ENCODE assay signal across 31 cellular contexts in the genomic region with DNA sequence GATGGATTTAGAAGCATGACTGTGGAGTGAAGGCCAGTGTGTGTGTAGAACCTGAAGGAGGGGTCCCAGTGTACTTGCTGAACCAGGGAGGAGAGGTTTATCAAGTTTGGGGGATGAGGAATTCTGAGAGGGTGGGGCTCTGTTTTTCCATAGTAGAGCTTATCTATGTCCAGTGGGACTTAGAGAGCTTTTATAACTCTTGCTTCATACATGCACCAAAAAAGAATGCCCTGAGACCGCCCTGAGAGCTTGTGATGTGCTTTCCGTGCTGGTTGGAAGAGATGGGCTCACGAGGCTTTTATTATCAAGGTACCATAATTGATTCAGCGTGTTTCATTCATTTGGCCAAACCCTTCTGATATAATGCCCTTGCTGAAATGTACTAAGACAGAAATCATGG.
"Had no signal": no experiment of that assay in that cellular context is flagged by ENCODE, and none has a peak within 500 bp of the region (broad histone marks: within the 10 kb centered on the region; RNA-seq: fewer than 3 reads in every experiment).

No MANE protein-coding gene starts in this region.

- H3K9me3 Mint-ChIP-seq: activated CD4-positive, alpha-beta T cell treated with anti-CD3 and anti-CD28 coated beads, Interleukin-2, amount 10 ng/mL, durations not matched to agents 7 days and 5 days; activated naive CD4-positive, alpha-beta T cell treated with anti-CD3 and anti-CD28 coated beads, Interleukin-2, amount 50 U/mL, for 24 hours; activated naive CD8-positive, alpha-beta T cell treated with anti-CD3 and anti-CD28 coated beads, Interleukin-2, amount 10 ng/mL, durations not matched to agents 7 days and 5 days; activated T-cell treated with anti-CD3 and anti-CD28 coated beads, Interleukin-2, amount 50 U/mL, for 24 hours; activated T-helper 2 cell treated with anti-CD3 and anti-CD28 coated beads, Interferon-gamma antibody, Interleukin-2, Interleukin-4, amounts not matched to agents 10 μg/mL and 5 μg/mL and 100 μg/mL, durations not matched to agents 14 hours and 24 hours and 36 hours; T-helper 1 cell treated with Interleukin-12 subunit alpha and Interleukin-12 subunit beta and Interleukin-4 antibody, amounts not matched to agents 30 μg/mL and 1 μg/mL, for 36 hours; T-helper 2 cell treated with Interferon-gamma antibody and Interleukin-4, amounts not matched to agents 5 μg/mL and 100 μg/mL, for 36 hours had no signal

- H3K36me3 ChIP-seq: ascending aorta, breast epithelium, Peyer's patch had no signal

- H3K4me3 Mint-ChIP-seq: activated CD4-positive, alpha-beta T cell treated with anti-CD3 and anti-CD28 coated beads for 36 hours; activated CD4-positive, alpha-beta T cell treated with anti-CD3 and anti-CD28 coated beads, Interleukin-2, amount 10 ng/mL, durations not matched to agents 7 days and 5 days; activated CD8-positive, alpha-beta T cell treated with anti-CD3 and anti-CD28 coated beads, Interleukin-2, amount 10 ng/mL, durations not matched to agents 7 days and 5 days; activated naive CD4-positive, alpha-beta T cell treated with anti-CD3 and anti-CD28 coated beads, Interleukin-2, amount 50 U/mL, for 24 hours; activated naive CD8-positive, alpha-beta T cell treated with anti-CD3 and anti-CD28 coated beads, Interleukin-2, amount 10 ng/mL, durations not matched to agents 7 days and 5 days; activated T-cell treated with anti-CD3 and anti-CD28 coated beads, Interleukin-2, amount 50 U/mL, for 24 hours; T-helper 1 cell treated with Interleukin-12 subunit alpha and Interleukin-12 subunit beta and Interleukin-4 antibody, amounts not matched to agents 30 μg/mL and 1 μg/mL, for 36 hours; T-helper 2 cell treated with Interferon-gamma antibody and Interleukin-4, amounts not matched to agents 5 μg/mL and 100 μg/mL, for 36 hours had no signal

- ATAC-seq: activated CD4-positive, alpha-beta T cell treated with anti-CD3 and anti-CD28 coated beads for 36 hours; activated CD4-positive, CD25-positive, alpha-beta regulatory T cell treated with anti-CD3 and anti-CD28 coated beads, Interleukin-2, amount 50 U/mL, for 24 hours; activated CD8-positive, alpha-beta T cell treated with anti-CD3 and anti-CD28 coated beads, Interleukin-2, amount 10 ng/mL, durations not matched to agents 7 days and 5 days; PC-3 had no signal

- H3K27ac Mint-ChIP-seq: activated CD4-positive, alpha-beta T cell treated with anti-CD3 and anti-CD28 coated beads for 36 hours; activated CD4-positive, alpha-beta T cell treated with anti-CD3 and anti-CD28 coated beads, Interleukin-2, amount 10 ng/mL, durations not matched to agents 7 days and 5 days; activated CD8-positive, alpha-beta T cell treated with anti-CD3 and anti-CD28 coated beads, Interleukin-2, amount 10 ng/mL, durations not matched to agents 7 days and 5 days; activated naive CD4-positive, alpha-beta T cell treated with anti-CD3 and anti-CD28 coated beads, Interleukin-2, amount 50 U/mL, for 24 hours; activated naive CD8-positive, alpha-beta T cell treated with anti-CD3 and anti-CD28 coated beads, Interleukin-2, amount 10 ng/mL, durations not matched to agents 7 days and 5 days; activated T-cell treated with anti-CD3 and anti-CD28 coated beads, Interleukin-2, amount 50 U/mL, for 24 hours; activated T-helper 2 cell treated with anti-CD3 and anti-CD28 coated beads, Interferon-gamma antibody, Interleukin-2, Interleukin-4, amounts not matched to agents 10 μg/mL and 5 μg/mL and 100 μg/mL, durations not matched to agents 14 hours and 24 hours and 36 hours; T-helper 1 cell treated with Interleukin-12 subunit alpha and Interleukin-12 subunit beta and Interleukin-4 antibody, amounts not matched to agents 30 μg/mL and 1 μg/mL, for 36 hours; T-helper 2 cell treated with Interferon-gamma antibody and Interleukin-4, amounts not matched to agents 5 μg/mL and 100 μg/mL, for 36 hours had no signal

- H3K27me3 Mint-ChIP-seq: activated naive CD4-positive, alpha-beta T cell treated with anti-CD3 and anti-CD28 coated beads, Interleukin-2, amount 50 U/mL, for 24 hours; activated T-cell treated with anti-CD3 and anti-CD28 coated beads, Interleukin-2, amount 50 U/mL, for 24 hours had no signal

- H3K36me3 Mint-ChIP-seq: activated naive CD4-positive, alpha-beta T cell treated with anti-CD3 and anti-CD28 coated beads, Interleukin-2, amount 50 U/mL, for 24 hours; activated naive CD8-positive, alpha-beta T cell treated with anti-CD3 and anti-CD28 coated beads, Interleukin-2, amount 10 ng/mL, durations not matched to agents 7 days and 5 days had no signal

- H3K27me3 ChIP-seq: ascending aorta, breast epithelium, Peyer's patch, SJSA1 had no signal

- H3K4me3 ChIP-seq: ascending aorta, breast epithelium, Peyer's patch, SJSA1 had no signal

- H3K4me1 ChIP-seq: ascending aorta, breast epithelium, Peyer's patch had no signal

- DNase-seq: activated CD4-positive, alpha-beta T cell treated with anti-CD3 and anti-CD28 coated beads for 36 hours; activated CD4-positive, alpha-beta T cell treated with anti-CD3 and anti-CD28 coated beads, Interleukin-2, amount 10 ng/mL, durations not matched to agents 7 days and 5 days; activated CD4-positive, alpha-beta T cell treated with anti-CD3 and anti-CD28 coated beads, Interleukin-2, amount 50 U/mL, for 48 hours; activated CD8-positive, alpha-beta T cell treated with anti-CD3 and anti-CD28 coated beads, Interleukin-2, amount 10 ng/mL, durations not matched to agents 7 days and 5 days; activated gamma-delta T cell; activated naive CD4-positive, alpha-beta T cell treated with Interleukin-2 at 50 U/mL for 16 hours; activated naive CD8-positive, alpha-beta T cell treated with anti-CD3 and anti-CD28 coated beads, Interleukin-2, amount 10 ng/mL, durations not matched to agents 7 days and 5 days; activated T-cell treated with anti-CD3 and anti-CD28 coated beads, Interleukin-2, amount 50 U/mL, for 24 hours; amygdala; Karpas-422; NCI-H1105 treated with DMSO at 0.1 percent for 48 hours; NCI-H1436 treated with DMSO at 0.1 percent for 48 hours; NCI-H1694 treated with DMSO at 0.1 percent for 48 hours; NCI-H2029; NCI-H345; NCI-H524 treated with DMSO at 0.1 percent for 48 hours; NCI-H748 treated with DMSO at 0.1 percent for 48 hours; NK-92 treated with Interleukin-12 subunit alpha and Interleukin-12 subunit beta, amount 100 ng/mL, for 24 hours; PC-3; Peyer's patch; RPMI8226; SHP77 treated with DMSO at 0.1 percent for 48 hours; SK-N-SH had no signal

- H3K9me3 ChIP-seq: ascending aorta, breast epithelium, Peyer's patch, SJSA1, SK-N-SH had no signal
